Comparison of ENCODE assay signal across 1 cellular context in genomic region chr17:17146791-17147406, GRCh38.
TF ChIP-seq lines count a peak whose summit lies in the region.

No MANE protein-coding gene starts in this region.

TF ChIP-seq in GM23338, 12 proteins besides CTCF, POLR2A, EP300 and RAD21 (continued from another document):
- TF ChIP-seq, protein P1, sequence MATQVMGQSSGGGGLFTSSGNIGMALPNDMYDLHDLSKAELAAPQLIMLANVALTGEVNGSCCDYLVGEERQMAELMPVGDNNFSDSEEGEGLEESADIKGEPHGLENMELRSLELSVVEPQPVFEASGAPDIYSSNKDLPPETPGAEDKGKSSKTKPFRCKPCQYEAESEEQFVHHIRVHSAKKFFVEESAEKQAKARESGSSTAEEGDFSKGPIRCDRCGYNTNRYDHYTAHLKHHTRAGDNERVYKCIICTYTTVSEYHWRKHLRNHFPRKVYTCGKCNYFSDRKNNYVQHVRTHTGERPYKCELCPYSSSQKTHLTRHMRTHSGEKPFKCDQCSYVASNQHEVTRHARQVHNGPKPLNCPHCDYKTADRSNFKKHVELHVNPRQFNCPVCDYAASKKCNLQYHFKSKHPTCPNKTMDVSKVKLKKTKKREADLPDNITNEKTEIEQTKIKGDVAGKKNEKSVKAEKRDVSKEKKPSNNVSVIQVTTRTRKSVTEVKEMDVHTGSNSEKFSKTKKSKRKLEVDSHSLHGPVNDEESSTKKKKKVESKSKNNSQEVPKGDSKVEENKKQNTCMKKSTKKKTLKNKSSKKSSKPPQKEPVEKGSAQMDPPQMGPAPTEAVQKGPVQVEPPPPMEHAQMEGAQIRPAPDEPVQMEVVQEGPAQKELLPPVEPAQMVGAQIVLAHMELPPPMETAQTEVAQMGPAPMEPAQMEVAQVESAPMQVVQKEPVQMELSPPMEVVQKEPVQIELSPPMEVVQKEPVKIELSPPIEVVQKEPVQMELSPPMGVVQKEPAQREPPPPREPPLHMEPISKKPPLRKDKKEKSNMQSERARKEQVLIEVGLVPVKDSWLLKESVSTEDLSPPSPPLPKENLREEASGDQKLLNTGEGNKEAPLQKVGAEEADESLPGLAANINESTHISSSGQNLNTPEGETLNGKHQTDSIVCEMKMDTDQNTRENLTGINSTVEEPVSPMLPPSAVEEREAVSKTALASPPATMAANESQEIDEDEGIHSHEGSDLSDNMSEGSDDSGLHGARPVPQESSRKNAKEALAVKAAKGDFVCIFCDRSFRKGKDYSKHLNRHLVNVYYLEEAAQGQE (IDR thresholded peaks at IDR 0.05; ENCODE audit: unreplicated experiment), result no peak
- TF ChIP-seq ZNF331 (CRISPR knock-in tag; IDR thresholded peaks at IDR 0.05; ENCODE audit: low read depth), result no peak
- TF ChIP-seq, protein P2, sequence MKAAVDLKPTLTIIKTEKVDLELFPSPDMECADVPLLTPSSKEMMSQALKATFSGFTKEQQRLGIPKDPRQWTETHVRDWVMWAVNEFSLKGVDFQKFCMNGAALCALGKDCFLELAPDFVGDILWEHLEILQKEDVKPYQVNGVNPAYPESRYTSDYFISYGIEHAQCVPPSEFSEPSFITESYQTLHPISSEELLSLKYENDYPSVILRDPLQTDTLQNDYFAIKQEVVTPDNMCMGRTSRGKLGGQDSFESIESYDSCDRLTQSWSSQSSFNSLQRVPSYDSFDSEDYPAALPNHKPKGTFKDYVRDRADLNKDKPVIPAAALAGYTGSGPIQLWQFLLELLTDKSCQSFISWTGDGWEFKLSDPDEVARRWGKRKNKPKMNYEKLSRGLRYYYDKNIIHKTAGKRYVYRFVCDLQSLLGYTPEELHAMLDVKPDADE (IDR thresholded peaks at IDR 0.05), result no peak
- no peak for TF ChIP-seq EZH2phosphoT487 (IDR thresholded peaks at IDR 0.05; ENCODE audit: unreplicated experiment)
- no peak for TF ChIP-seq CREB1 (CRISPR knock-in tag; IDR thresholded peaks at IDR 0.05; ENCODE audit: low read depth)
- TF ChIP-seq ZNF114 (CRISPR knock-in tag; IDR thresholded peaks at IDR 0.05), result no peak
- TF ChIP-seq STAT1 (IDR thresholded peaks at IDR 0.05; ENCODE audit: unreplicated experiment), result no peak
- no peak for TF ChIP-seq ZNF462 (CRISPR knock-in tag; IDR thresholded peaks at IDR 0.05)
- no peak for TF ChIP-seq EZH2 (IDR thresholded peaks at IDR 0.05; ENCODE audit: low read depth, unreplicated experiment)
